ENCODE assay signal across 2 cellular contexts in the genomic region with DNA sequence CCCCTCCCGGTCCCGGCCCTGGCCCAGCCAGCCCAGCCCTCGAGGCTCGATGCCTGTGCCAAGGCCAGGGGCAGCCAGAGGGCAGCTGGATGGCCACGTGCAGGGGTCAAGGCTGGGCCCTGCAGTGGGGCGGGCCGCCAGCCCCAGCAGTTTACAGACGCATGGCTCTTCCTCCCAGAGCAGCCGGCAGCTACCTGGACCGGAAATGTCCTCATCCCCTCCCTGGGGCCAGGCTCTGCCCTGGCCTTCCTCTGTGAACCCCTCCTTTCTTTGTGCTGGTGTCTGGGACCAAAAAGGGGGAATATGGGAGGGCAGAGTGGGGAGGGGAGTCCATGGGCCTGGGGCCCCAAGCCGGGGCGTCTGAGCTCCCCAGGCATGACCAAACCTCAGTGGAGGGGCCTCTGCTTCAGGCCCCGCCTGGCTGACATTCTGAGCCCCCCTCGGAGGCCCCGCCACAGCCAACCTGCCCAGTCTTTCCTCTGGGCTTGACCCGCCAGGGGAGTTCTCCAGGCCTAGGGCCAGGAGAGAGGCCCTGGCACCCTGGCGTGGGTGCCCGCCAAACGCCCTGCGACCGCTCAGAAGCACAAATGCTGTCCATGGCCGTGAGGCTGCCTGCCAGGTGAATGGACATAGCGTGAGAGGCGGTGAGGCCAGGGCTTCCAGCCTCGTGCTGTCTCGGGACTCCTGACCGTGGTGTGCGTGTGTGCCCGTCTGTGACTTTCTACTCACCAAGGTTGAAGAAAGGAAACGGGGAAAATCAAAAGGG.
TF ChIP-seq lines count a peak whose summit lies in the region.

No MANE protein-coding gene starts in this region.

TF ChIP-seq in PFSK-1, 5 proteins besides CTCF, POLR2A, EP300 and RAD21:
- TF ChIP-seq FOXP2 (optimal IDR thresholded peaks at IDR 0.05; ENCODE audit: borderline replicate concordance, extremely low read depth, extremely low read length, insufficient read depth) (peak; percentile 79), SIN3A (IDR thresholded peaks at IDR 0.05; ENCODE audit: borderline replicate concordance, insufficient read depth, low read length) (no peak)

TF ChIP-seq in endothelial cell of umbilical vein, 7 proteins besides CTCF, POLR2A, EP300 and RAD21:
- peak; percentile 60 for TF ChIP-seq POLR2AphosphoS5 (IDR thresholded peaks at IDR 0.05; ENCODE audit: insufficient read depth, low read depth, low read length)
- no peak for TF ChIP-seq EZH2 (IDR thresholded peaks at IDR 0.05; ENCODE audit: borderline replicate concordance, low read depth, low read length, severe bottlenecking)
- TF ChIP-seq MAX (IDR thresholded peaks at IDR 0.05; ENCODE audit: insufficient read depth, insufficient read length) = peak; percentile 32
- TF ChIP-seq MYC (IDR thresholded peaks at IDR 0.05; ENCODE audit: low read depth, low read length) = no peak
